24 cellular contexts compared by ENCODE assay signal in the genomic region with DNA sequence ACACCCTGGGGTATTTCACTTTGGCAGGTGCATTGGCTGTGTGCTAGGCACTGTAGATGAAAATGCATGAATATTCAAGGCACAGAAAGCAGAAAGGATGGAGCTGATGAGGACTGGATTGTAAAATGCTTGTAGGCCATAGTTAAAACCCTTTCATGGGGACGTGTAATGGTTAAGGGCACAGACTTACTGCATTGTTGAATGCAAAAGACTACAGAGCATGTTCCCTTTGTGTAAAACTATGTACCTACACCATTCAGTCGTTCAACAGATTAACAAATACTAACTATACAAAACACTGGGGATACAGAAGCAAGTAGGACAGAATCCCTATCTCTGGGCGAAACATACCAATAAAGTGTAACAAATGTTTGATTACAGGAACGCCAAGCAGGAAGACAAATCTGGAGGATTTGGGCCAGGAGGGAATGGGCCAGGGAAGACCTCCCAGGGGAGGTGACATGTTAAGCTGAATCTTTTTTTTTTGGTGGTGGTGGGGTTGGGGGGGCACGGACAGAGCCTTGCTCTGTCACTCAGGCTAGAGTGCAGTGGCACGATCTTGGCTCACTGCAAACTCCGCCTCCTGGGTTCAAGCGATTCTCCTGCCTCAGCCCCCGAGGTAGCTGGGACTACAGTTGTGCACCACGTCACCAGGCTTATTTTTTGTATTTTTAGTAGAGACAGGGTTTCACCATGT. TPM values are rescaled to one million over a fixed set of nuclear protein-coding genes. Genes with fewer than 3 reads are reported as not detected.
DNase-seq lines count a peak whose midpoint lies in the region; ATAC-seq and TF ChIP-seq lines count a peak whose summit lies in the region.
"Had no signal": no experiment of that assay in that cellular context is flagged by ENCODE, and none has a peak within 500 bp of the region (broad histone marks: within the 10 kb centered on the region; RNA-seq: fewer than 3 reads in every experiment).

No MANE protein-coding gene starts in this region.

- TF ChIP-seq CTCF in Panc1 (IDR thresholded peaks at IDR 0.05) (no peak), WERI-Rb-1 (IDR thresholded peaks at IDR 0.05; ENCODE audit: low read depth, low read length) (no peak), neural crest cell (conservative IDR thresholded peaks at IDR 0.05) (no peak)

- H3K4me1 ChIP-seq in Panc1 (ENCODE audit: control insufficient read depth, insufficient read depth, low read length), result no peaks in the 10 kb centered on the region; the same call in 1 of the 2 replicates
- H3K4me1 ChIP-seq: BE2C had no signal

- intact Hi-C loops in Panc1 (cut with micrococcal nuclease; ENCODE audit: unreplicated experiment), result no loop called here

- H3K36me3 ChIP-seq in Panc1 (ENCODE audit: control insufficient read depth, insufficient read depth, low read length) (no peaks in the 10 kb centered on the region), WERI-Rb-1 (no peaks in the 10 kb centered on the region)
- H3K36me3 ChIP-seq: BE2C, BLaER1 had no signal

- H3K27me3 Mint-ChIP-seq in neural crest cell (ENCODE audit: low read depth), result no peaks in the 10 kb centered on the region

- H3K9me3 Mint-ChIP-seq in neural crest cell, result no peaks in the 10 kb centered on the region
- H3K9me3 Mint-ChIP-seq: CD4-positive, alpha-beta memory T cell; CD8-positive, alpha-beta memory T cell had no signal

- H3K27me3 ChIP-seq in Panc1 (ENCODE audit: control insufficient read depth, insufficient read depth, low read length) (no peaks in the 10 kb centered on the region), WERI-Rb-1 (ENCODE audit: insufficient read depth, low read depth, severe bottlenecking) (no peaks in the 10 kb centered on the region)
- H3K27me3 ChIP-seq: BE2C, BLaER1 had no signal

- CTCF ChIA-PET in Panc1 (lab: Charles Lee), result interaction anchor here (0.6 kb wide), 1 partner anchor 55 kb away, joined by 4 read pairs; no protein-coding TSS in a partner anchor

- H3K27ac Mint-ChIP-seq in neural crest cell (ENCODE audit: unreplicated experiment), result peak overlapping the region; percentile 40
- H3K27ac Mint-ChIP-seq: CD4-positive, alpha-beta memory T cell; CD4-positive, CD25-positive, alpha-beta regulatory T cell; CD8-positive, alpha-beta memory T cell had no signal

- H3K27ac ChIP-seq in Panc1 (ENCODE audit: low read length) (no peak overlapping the region), WERI-Rb-1 (peak overlapping the region; percentile 75; the same call in 1 of the 2 replicates)
- H3K27ac ChIP-seq: BLaER1 had no signal

- no TSS peak for BruUV-seq in Panc1 (replicated peaks; lab: Mats Ljungman, UMichigan)

- DNase-seq in Panc1 (ENCODE audit: low read depth, low spot score) (no peak), WERI-Rb-1 (no peak), neural crest cell (ENCODE audit: low read depth, low spot score) (no peak), NCI-H1092 treated with DMSO at 0.1 percent for 48 hours (lab: John Stamatoyannopoulos, UW) (no peak), NCI-H1092 (lab: John Stamatoyannopoulos, UW) (no peak), glomerular visceral epithelial cell (ENCODE audit: extremely low spot score) (no peak)
- DNase-seq: 8988T; ACHN; BE2C; C1 segment of cervical spinal cord; CD4-positive, alpha-beta memory T cell; CD4-positive, CD25-positive, alpha-beta regulatory T cell; CD8-positive, alpha-beta memory T cell; COR-L47; DMS 273 treated with DMSO at 0.1 percent for 48 hours; DMS153; DMS53; DMS79; DND-41; EL; GDM1 had no signal

- POLR2A ChIA-PET in Panc1 (lab: Charles Lee), result interaction anchor here (0.6 kb wide), 1 partner anchor 1514 kb away, joined by 3 read pairs; no protein-coding TSS in a partner anchor

- H3K4me1 Mint-ChIP-seq in neural crest cell, result peaks cover 42% of the 10 kb centered on the region
- H3K4me1 Mint-ChIP-seq: CD4-positive, alpha-beta memory T cell; CD4-positive, CD25-positive, alpha-beta regulatory T cell; CD8-positive, alpha-beta memory T cell had no signal

- in situ Hi-C loops in Panc1 (cut with HindIII; ENCODE audit: low pct_unique_long_range_greater_than_20kb, low sequenced_read_pairs), result no loop called here

- H3K9me3 ChIP-seq in Panc1 (ENCODE audit: control insufficient read depth, insufficient read depth, low read depth, low read length), result no peaks in the 10 kb centered on the region
- no peaks in the 10 kb centered on the region for H3K9me3 ChIP-seq in WERI-Rb-1 (ENCODE audit: severe bottlenecking)
- H3K9me3 ChIP-seq: BE2C, BLaER1 had no signal

- H3K4me3 ChIP-seq in Panc1 (ENCODE audit: low read depth in 2 of 2, low read length in 2 of 2), result no peak overlapping the region
- H3K4me3 ChIP-seq in WERI-Rb-1 (ENCODE audit: low read depth, low read length), result no peak overlapping the region
- H3K4me3 ChIP-seq: BLaER1, GM12878 had no signal

- ATAC-seq in Panc1, result 0 out of 2 replicates have a peak, but pooled peaks have one; percentile 34
- ATAC-seq: GM12878 had no signal

- H3K36me3 Mint-ChIP-seq in neural crest cell (ENCODE audit: low read depth), result no peaks in the 10 kb centered on the region
- H3K36me3 Mint-ChIP-seq: CD14-positive monocyte; CD4-positive, alpha-beta memory T cell; CD4-positive, CD25-positive, alpha-beta regulatory T cell; CD8-positive, alpha-beta memory T cell had no signal

- H3K4me3 Mint-ChIP-seq in neural crest cell, result no peak overlapping the region
- H3K4me3 Mint-ChIP-seq: CD14-positive monocyte; CD4-positive, alpha-beta memory T cell; CD4-positive, CD25-positive, alpha-beta regulatory T cell; CD8-positive, alpha-beta memory T cell had no signal

RNA-seq across cellular contexts. Expression of gene ROCK2, which starts 19.6 kb away (rescaled TPM):
- total RNA-seq in Panc1 (2021; ENCODE audit: unreplicated experiment) (47.9 TPM), neural crest cell (47.2 and 53.7 TPM in 2 replicates)
- 12.2 TPM for polyA plus RNA-seq in Panc1 (2012; ENCODE audit: insufficient read length)
